8 cellular contexts compared by ENCODE assay signal in the genomic region with DNA sequence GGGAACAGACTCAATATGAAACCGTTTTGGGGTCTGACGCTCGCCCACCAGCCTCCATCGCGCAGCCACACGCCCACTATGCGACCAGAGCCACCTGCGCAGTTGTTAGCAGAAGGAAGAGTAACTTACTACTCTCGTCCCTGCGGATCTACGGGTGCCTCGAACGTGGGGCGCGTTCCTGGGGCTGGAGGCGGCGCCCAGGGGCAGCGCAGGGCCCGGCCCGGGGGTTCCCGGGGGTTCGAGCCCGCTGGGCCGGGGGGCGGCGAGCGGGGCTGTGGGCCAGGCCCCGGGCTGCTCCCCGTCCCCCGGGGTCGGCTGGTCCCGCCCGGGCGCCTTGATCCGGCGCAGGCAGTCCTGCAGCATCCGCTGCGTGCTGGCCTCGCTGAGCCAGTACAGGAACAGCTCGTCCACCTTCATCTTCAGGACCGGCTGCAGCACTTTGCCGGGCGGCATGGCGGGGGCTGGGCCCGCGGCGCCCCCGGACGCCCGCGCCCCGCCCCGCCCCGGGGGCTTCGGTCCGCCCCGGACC. TPM values are rescaled to one million over a fixed set of nuclear protein-coding genes. Genes with fewer than 3 reads are reported as not detected.
A peak's percentile ranks its signal among the peaks of the same experiment; 100 is the strongest.
DNase-seq lines count a peak whose midpoint lies in the region; ATAC-seq and TF ChIP-seq lines count a peak whose summit lies in the region.

No MANE protein-coding gene starts in this region.

- intact Hi-C loops in sciatic nerve (cut with DNase I) = no loop called here

- H3K4me1 ChIP-seq in subcutaneous abdominal adipose tissue (ENCODE audit: control insufficient read depth in 5 of 5, insufficient read depth in 5 of 5, low read length in 5 of 5) = peaks cover 0 to 14% (median 13%) of the 10 kb centered on the region in 5 donors

- H3K36me3 ChIP-seq in subcutaneous abdominal adipose tissue (ENCODE audit: control insufficient read depth in 5 of 5, insufficient read depth in 5 of 5, low read length in 5 of 5) = no peaks in the 10 kb centered on the region

- H3K4me3 Mint-ChIP-seq in memory B cell = peak overlapping the region; percentile 8

- H3K27ac ChIP-seq in C4-2B = peak overlapping the region; percentile 93
- peak overlapping the region; percentile 96 for H3K27ac ChIP-seq in subcutaneous abdominal adipose tissue (ENCODE audit: low read depth, low read length)

- no peaks in the 10 kb centered on the region for H3K36me3 Mint-ChIP-seq in memory B cell

- H3K9me3 Mint-ChIP-seq in memory B cell = no peaks in the 10 kb centered on the region

- peaks cover 7% of the 10 kb centered on the region for H3K4me1 Mint-ChIP-seq in memory B cell

- H3K9ac ChIP-seq in subcutaneous abdominal adipose tissue (ENCODE audit: low read length in 5 of 5) = peak overlapping the region in 4 of 5 donors; percentile 43 to 95 (median 83)

- peaks cover 0 to 2% (median 0%) of the 10 kb centered on the region in 5 donors for H3K27me3 ChIP-seq in subcutaneous abdominal adipose tissue (ENCODE audit: control insufficient read depth in 5 of 5, insufficient read depth in 4 of 5, low read length in 5 of 5)

- in situ Hi-C loops in KBM-7 (cut with MboI; ENCODE audit: low pct_unique_long_range_greater_than_20kb, low sequenced_read_pairs) = no loop called here
- in situ Hi-C loops in astrocyte of the cerebellum (cut with HindIII; ENCODE audit: low sequenced_read_pairs) = no loop called here

- DNase-seq in KBM-7 (peak; percentile 32), astrocyte of the cerebellum (ENCODE audit: low read depth) (no peak), memory B cell (ENCODE audit: low spot score in 2 of 2) (peak in 1 of 2 donors; percentile 18), sciatic nerve (ENCODE audit: low spot score) (no peak), NCI-H1436 treated with DMSO at 0.1 percent for 48 hours (lab: John Stamatoyannopoulos, UW) (no peak)

- H3K4me3 ChIP-seq in astrocyte of the cerebellum (ENCODE audit: low read depth, low read length) = peak overlapping the region; percentile 95
- H3K4me3 ChIP-seq in subcutaneous abdominal adipose tissue (ENCODE audit: low read depth in 1 of 5, low read length in 5 of 5) = peak overlapping the region in 4 of 5 donors; percentile 80 to 87 (median 84)

- ATAC-seq in GM21526 (IDR thresholded peaks at IDR 0.05; ENCODE audit: low FRiP score, unreplicated experiment) (peak; percentile 25), memory B cell (ENCODE audit: low read depth) (peak; percentile 18), sciatic nerve (no peak)

- H3K9me3 ChIP-seq in subcutaneous abdominal adipose tissue (ENCODE audit: control insufficient read depth in 5 of 5, low read length in 5 of 5) = no peaks in the 10 kb centered on the region

- no peaks in the 10 kb centered on the region for H3K27me3 Mint-ChIP-seq in memory B cell

- TF ChIP-seq CTCF in C4-2B (conservative IDR thresholded peaks at IDR 0.05) (no peak), astrocyte of the cerebellum (IDR thresholded peaks at IDR 0.05; ENCODE audit: low read depth, low read length, missing control alignments) (no peak)

- H3K27ac Mint-ChIP-seq in memory B cell = peak overlapping the region; percentile 97

RNA-seq across cellular contexts. Expression of a gene that starts 0.4 kb away (rescaled TPM):
- 35.4 TPM for total RNA-seq in sciatic nerve
